ENCODE assay signal across 21 cellular contexts in the genomic region with DNA sequence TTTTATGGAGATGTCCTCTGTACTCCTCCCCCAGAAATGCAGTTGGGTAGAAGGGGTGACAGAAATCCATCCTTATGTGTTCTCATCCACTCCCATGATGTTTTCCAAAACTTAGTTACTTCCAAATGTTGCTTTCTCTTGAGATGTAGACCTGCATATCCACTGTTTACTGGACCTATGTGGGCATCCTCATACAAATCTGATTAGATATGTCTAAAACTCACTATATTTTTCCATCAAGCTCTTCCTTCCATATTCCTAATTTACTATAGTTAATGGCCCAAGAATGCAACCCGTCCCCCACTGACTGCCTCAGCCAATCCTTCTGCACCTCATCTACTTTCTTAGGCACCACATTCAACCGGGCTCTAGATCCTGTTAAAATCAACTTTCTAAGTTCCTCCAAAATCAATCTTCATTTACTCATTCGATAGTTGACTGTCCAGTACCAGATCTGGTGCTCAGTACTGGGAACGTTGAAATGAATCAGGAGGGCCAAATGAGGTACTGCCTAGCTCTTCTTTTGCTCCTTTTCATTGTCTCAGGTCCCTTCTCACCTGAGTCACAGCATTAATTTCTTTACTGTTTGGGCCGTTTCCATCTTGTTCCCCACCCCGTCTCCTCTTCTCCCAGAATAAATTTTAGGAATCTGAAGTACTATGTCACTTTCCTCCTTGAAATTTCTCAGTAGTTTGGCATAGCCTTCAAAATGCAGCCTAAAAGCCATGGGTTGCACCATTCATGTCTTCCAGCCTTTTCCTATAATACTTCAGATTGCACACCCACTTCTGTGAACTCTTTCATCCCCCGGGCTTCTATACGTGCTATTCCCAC. TPM values are rescaled to one million over a fixed set of nuclear protein-coding genes. Genes with fewer than 3 reads are reported as not detected.
A peak's percentile ranks its signal among the peaks of the same experiment; 100 is the strongest.
DNase-seq lines count a peak whose midpoint lies in the region; ATAC-seq, FAIRE-seq and TF ChIP-seq lines count a peak whose summit lies in the region.
"Had no signal": no experiment of that assay in that cellular context is flagged by ENCODE, and none has a peak within 500 bp of the region (broad histone marks: within the 10 kb centered on the region; RNA-seq: fewer than 3 reads in every experiment).

No MANE protein-coding gene starts in this region.

- no peaks in the 10 kb centered on the region for H3K9me3 ChIP-seq in A549
- H3K9me3 ChIP-seq in Panc1 (ENCODE audit: control insufficient read depth, insufficient read depth, low read depth, low read length): no peaks in the 10 kb centered on the region
- H3K9me3 ChIP-seq in ovary: no peaks in the 10 kb centered on the region
- H3K9me3 ChIP-seq: BLaER1 treated with 17β-estradiol and CSF1 and Interleukin-3, amounts not matched to agents 10 nM and 100 nM; right atrium auricular region; uterus had no signal

- FAIRE-seq in A549 (lab: Jason Lieb, UNC): no peak

- H3K4me1 ChIP-seq in A549: peaks cover 38% of the 10 kb centered on the region
- peaks cover 47% of the 10 kb centered on the region for H3K4me1 ChIP-seq in Panc1 (ENCODE audit: control insufficient read depth, insufficient read depth, low read length)
- H3K4me1 ChIP-seq in ovary (ENCODE audit: insufficient read depth): no peaks in the 10 kb centered on the region
- H3K4me1 ChIP-seq: uterus had no signal

- in situ Hi-C loops in Panc1 (cut with HindIII; ENCODE audit: low pct_unique_long_range_greater_than_20kb, low sequenced_read_pairs): loop anchor here (25.0 kb wide), 1 partner anchor 965 kb away; the partner anchor contains the start of gene ACTBL2

- no peak overlapping the region for H3K4me3 Mint-ChIP-seq in stimulated activated effector memory CD8-positive, alpha-beta T cell treated with anti-CD3 and anti-CD28 coated beads, Interleukin-12 subunit alpha, Interleukin-12 subunit beta, amount 100 ng/mL, for 72 hours
- H3K4me3 Mint-ChIP-seq: activated naive CD8-positive, alpha-beta T cell treated with anti-CD3 and anti-CD28 coated beads, Interleukin-2, amount 50 U/mL, for 24 hours; T-helper 1 cell treated with Interleukin-12 subunit alpha and Interleukin-12 subunit beta and Interleukin-4 antibody, amounts not matched to agents 30 μg/mL and 1 μg/mL, for 36 hours had no signal

- H3K4me3 ChIP-seq in A549 (no peak overlapping the region), Panc1 (ENCODE audit: low read depth in 2 of 2, low read length in 2 of 2) (no peak overlapping the region), ovary (no peak overlapping the region)
- H3K4me3 ChIP-seq: BLaER1 treated with 17β-estradiol and CSF1 and Interleukin-3, amounts not matched to agents 10 nM and 100 nM; right atrium auricular region; uterus had no signal

- BruUV-seq in Panc1 (replicated peaks; lab: Mats Ljungman, UMichigan): no TSS peak

- H3K27me3 ChIP-seq in Panc1 (ENCODE audit: control insufficient read depth, insufficient read depth, low read length): no peaks in the 10 kb centered on the region
- no peaks in the 10 kb centered on the region for H3K27me3 ChIP-seq in ovary
- H3K27me3 ChIP-seq: BLaER1 treated with 17β-estradiol and CSF1 and Interleukin-3, amounts not matched to agents 10 nM and 100 nM; right atrium auricular region; uterus had no signal

- TF ChIP-seq RAD21 in A549 (conservative IDR thresholded peaks at IDR 0.05 in 1 of 2, IDR thresholded peaks at IDR 0.05 in 1 of 2): 0 out of 5 replicates have a peak, but pooled peaks of 1 of the 2 experiments have one; percentile 6

- H3K36me3 ChIP-seq in Panc1 (ENCODE audit: control insufficient read depth, insufficient read depth, low read length): peaks cover 41% of the 10 kb centered on the region
- H3K36me3 ChIP-seq in ovary: no peaks in the 10 kb centered on the region
- H3K36me3 ChIP-seq: uterus had no signal

- H3K4me1 Mint-ChIP-seq in stimulated activated effector memory CD8-positive, alpha-beta T cell treated with anti-CD3 and anti-CD28 coated beads, Interleukin-12 subunit alpha, Interleukin-12 subunit beta, amount 100 ng/mL, for 72 hours: no peaks in the 10 kb centered on the region
- H3K4me1 Mint-ChIP-seq: activated naive CD8-positive, alpha-beta T cell treated with anti-CD3 and anti-CD28 coated beads, Interleukin-2, amount 50 U/mL, for 24 hours had no signal

- no peak overlapping the region for H3K27ac Mint-ChIP-seq in stimulated activated effector memory CD8-positive, alpha-beta T cell treated with anti-CD3 and anti-CD28 coated beads, Interleukin-12 subunit alpha, Interleukin-12 subunit beta, amount 100 ng/mL, for 72 hours
- H3K27ac Mint-ChIP-seq: activated naive CD8-positive, alpha-beta T cell treated with anti-CD3 and anti-CD28 coated beads, Interleukin-2, amount 50 U/mL, for 24 hours; T-helper 1 cell treated with Interleukin-12 subunit alpha and Interleukin-12 subunit beta and Interleukin-4 antibody, amounts not matched to agents 30 μg/mL and 1 μg/mL, for 36 hours had no signal

- H3K27ac ChIP-seq in A549: peak overlapping the region; percentile 6 to 100; a peak in 3 of 6 replicates
- peak overlapping the region; percentile 97 for H3K27ac ChIP-seq in Panc1 (ENCODE audit: low read length)
- H3K27ac ChIP-seq in ovary: no peak overlapping the region
- H3K27ac ChIP-seq: BLaER1 treated with 17β-estradiol and CSF1 and Interleukin-3, amounts not matched to agents 10 nM and 100 nM; right atrium auricular region; VCaP had no signal

- no peaks in the 10 kb centered on the region for H3K9me3 Mint-ChIP-seq in stimulated activated effector memory CD8-positive, alpha-beta T cell treated with anti-CD3 and anti-CD28 coated beads, Interleukin-12 subunit alpha, Interleukin-12 subunit beta, amount 100 ng/mL, for 72 hours
- H3K9me3 Mint-ChIP-seq: activated naive CD8-positive, alpha-beta T cell treated with anti-CD3 and anti-CD28 coated beads, Interleukin-2, amount 50 U/mL, for 24 hours; T-helper 1 cell treated with Interleukin-12 subunit alpha and Interleukin-12 subunit beta and Interleukin-4 antibody, amounts not matched to agents 30 μg/mL and 1 μg/mL, for 36 hours had no signal

- intact Hi-C loops in Panc1 (cut with micrococcal nuclease; ENCODE audit: unreplicated experiment): loop anchor here (10.0 kb wide), 3 partner anchors 127 to 757 kb away; no protein-coding TSS in a partner anchor
- intact Hi-C loops in ovary (cut with DNase I): no loop called here

- no peak for TF ChIP-seq CTCF in A549 (IDR thresholded peaks at IDR 0.05)
- no peak for TF ChIP-seq CTCF in Panc1 (IDR thresholded peaks at IDR 0.05)
- TF ChIP-seq CTCF in ovary (IDR thresholded peaks at IDR 0.05): no peak

- no peak for DNase-seq in A549 (ENCODE audit: low read depth in 1 of 2, low spot score in 1 of 2)
- DNase-seq in Panc1 (ENCODE audit: low read depth, low spot score): no peak
- DNase-seq in dermis blood vessel endothelial cell: peak; percentile 52
- peak; percentile 61 for DNase-seq in kidney glomerular epithelial cell (lab: John Stamatoyannopoulos, UW)
- no peak for DNase-seq in middle frontal gyrus (ENCODE audit: extremely low spot score, low spot score)
- DNase-seq in ovary: no peak
- DNase-seq in stimulated activated effector memory CD8-positive, alpha-beta T cell treated with anti-CD3 and anti-CD28 coated beads, Interleukin-12 subunit alpha, Interleukin-12 subunit beta, amount 100 ng/mL, for 72 hours (ENCODE audit: low spot score in 2 of 2): no peak
- DNase-seq: activated CD8-positive, alpha-beta memory T cell treated with anti-CD3 and anti-CD28 coated beads, Interleukin-2, amount 50 U/mL, for 4 hours; activated naive CD8-positive, alpha-beta T cell treated with anti-CD3 and anti-CD28 coated beads, Interleukin-2, amount 50 U/mL, for 24 hours; NCI-H1417 treated with DMSO at 0.1 percent for 48 hours; NCI-H2171; SIG-M5; uterus had no signal

- ATAC-seq in A549 (peak; percentile 21 to 25; a peak in 4 of 6 replicates), Panc1 (peak; percentile 48), GM18867 (IDR thresholded peaks at IDR 0.05; ENCODE audit: unreplicated experiment) (no peak)
- no peak for ATAC-seq in stimulated activated effector memory CD8-positive, alpha-beta T cell treated with anti-CD3 and anti-CD28 coated beads, Interleukin-12 subunit alpha, Interleukin-12 subunit beta, amount 100 ng/mL, for 72 hours
- ATAC-seq: activated naive CD8-positive, alpha-beta T cell treated with anti-CD3 and anti-CD28 coated beads, Interleukin-2, amount 50 U/mL, for 24 hours had no signal

- TF ChIP-seq EP300 in A549 (IDR thresholded peaks at IDR 0.05): no peak
- TF ChIP-seq EP300 in ovary (IDR thresholded peaks at IDR 0.05): no peak

- POLR2A ChIA-PET in A549 (lab: Yijun Ruan, JAX): interaction anchor here (0.7 to 3.7 kb wide), 7 partner anchors 7 to 952 kb away, joined by 3 to 18 read pairs (median 6); partner anchors contain the start of gene PLK2
- POLR2A ChIA-PET in Panc1 (lab: Charles Lee): no interaction called here

- H3K4me2 ChIP-seq in A549: peak overlapping the region; percentile 67; the same call in 2 of the 3 replicates
- H3K4me2 ChIP-seq: BLaER1 treated with 17β-estradiol and CSF1 and Interleukin-3, amounts not matched to agents 10 nM and 100 nM had no signal

- CTCF ChIA-PET in A549 (lab: Yijun Ruan, JAX) (interaction anchor here (1.4 to 1.9 kb wide), 3 partner anchors 564 to 952 kb away, joined by 4 to 6 read pairs (median 4); no protein-coding TSS in a partner anchor), Panc1 (lab: Charles Lee) (no interaction called here)

- TF ChIP-seq POLR2A in A549 (IDR thresholded peaks at IDR 0.05; ENCODE audit: low read length) (no peak), ovary (IDR thresholded peaks at IDR 0.05) (no peak)

- no peaks in the 10 kb centered on the region for H3K36me3 Mint-ChIP-seq in stimulated activated effector memory CD8-positive, alpha-beta T cell treated with anti-CD3 and anti-CD28 coated beads, Interleukin-12 subunit alpha, Interleukin-12 subunit beta, amount 100 ng/mL, for 72 hours

- WGBS in A549 (ENCODE audit: missing lambda C conversion rate): 72% methylated on average over 8 of the region's 8 CpGs
- 82 to 91% (median 88%) methylated on average over 8 of the region's 8 CpGs for WGBS in ovary, 3 donors

RNA-seq across cellular contexts. Expression of gene PLK2, which starts 7.9 kb away (rescaled TPM):
- polyA plus RNA-seq in A549 (2011; rRNA removed) (168 and 217 TPM in 2 replicates), A549 (2017; fragmentation: RNase III; extraction: RNeasy Plus Mini Kit Qiagen cat#74134 plus additional on column Dnase treatment) (230 to 257 TPM (median 240 TPM) in 3 replicates), ovary (10 to 100 TPM; 37.6 to 47.8 TPM)
- polyA plus RNA-seq in A549 (2012; cell fraction: cytosol; rRNA removed): 147 and 226 TPM in 2 replicates
- polyA plus RNA-seq in A549 (2012; cell fraction: nucleus; rRNA removed): 345 and 402 TPM in 2 replicates
- polyA minus RNA-seq in A549 (2011; rRNA and poly(A)+ RNA removed): 367 and 381 TPM in 2 replicates
- total RNA-seq in Panc1 (2021; ENCODE audit: unreplicated experiment) (258 TPM), dermis blood vessel endothelial cell (435 and 601 TPM in 2 replicates), ovary (100 to 1,000 TPM in 1 of 7 donors, 10 to 100 TPM in 6; 14.7 to 310 (median 41.1) TPM)
- 326 TPM for polyA plus RNA-seq in Panc1 (2012; ENCODE audit: insufficient read length)

RNA-seq across cellular contexts. Expression of gene GAPT, which starts 39.3 kb away (rescaled TPM):
- polyA plus RNA-seq in A549 (2011; rRNA removed) (not detected in 2 replicates), A549 (2017; fragmentation: RNase III; extraction: RNeasy Plus Mini Kit Qiagen cat#74134 plus additional on column Dnase treatment) (not detected in 3 replicates), ovary (1 to 10 TPM in 1 of 2 donors, under 1 TPM in 1; 0.41 to 2.2 TPM)
- not detected in 2 replicates for polyA plus RNA-seq in A549 (2012; cell fraction: cytosol; rRNA removed)
- not detected in 2 replicates for polyA plus RNA-seq in A549 (2012; cell fraction: nucleus; rRNA removed)
- polyA minus RNA-seq in A549 (2011; rRNA and poly(A)+ RNA removed): not detected in 2 replicates
- total RNA-seq in Panc1 (2021; ENCODE audit: unreplicated experiment) (not detected), dermis blood vessel endothelial cell (not detected in 2 replicates), ovary (1 to 10 TPM in 2 of 7 donors, under 1 TPM in 4, not detected in 1; 0.07 to 1.6 (median 0.50) TPM)
- polyA plus RNA-seq in Panc1 (2012; ENCODE audit: insufficient read length): not detected
- total RNA-seq: A172, epithelial cell of proximal tubule, glomerular endothelial cell had no signal

Comparison
In these comparisons a context has a peak if more than half of its experiments do, and no peak if none do; other contexts are left out.
1. ATAC-seq: peak in A549 (2 of 2) and Panc1 (single experiment); none in stimulated activated effector memory CD8-positive, alpha-beta T cell treated with anti-CD3 and anti-CD28 coated beads, Interleukin-12 subunit alpha, Interleukin-12 subunit beta, amount 100 ng/mL, for 72 hours (single experiment) and GM18867 (single experiment).
2. DNase-seq: peak in dermis blood vessel endothelial cell (single experiment) and kidney glomerular epithelial cell (single experiment); none in A549 (0 of 2), Panc1 (single experiment), middle frontal gyrus (single experiment), ovary (0 of 5) and stimulated activated effector memory CD8-positive, alpha-beta T cell treated with anti-CD3 and anti-CD28 coated beads, Interleukin-12 subunit alpha, Interleukin-12 subunit beta, amount 100 ng/mL, for 72 hours (0 of 2).
3. H3K27ac ChIP-seq: peak in A549 (2 of 2) and Panc1 (single experiment); none in ovary (0 of 2).